ENCODE assay signal across 8 cellular contexts in the genomic region with DNA sequence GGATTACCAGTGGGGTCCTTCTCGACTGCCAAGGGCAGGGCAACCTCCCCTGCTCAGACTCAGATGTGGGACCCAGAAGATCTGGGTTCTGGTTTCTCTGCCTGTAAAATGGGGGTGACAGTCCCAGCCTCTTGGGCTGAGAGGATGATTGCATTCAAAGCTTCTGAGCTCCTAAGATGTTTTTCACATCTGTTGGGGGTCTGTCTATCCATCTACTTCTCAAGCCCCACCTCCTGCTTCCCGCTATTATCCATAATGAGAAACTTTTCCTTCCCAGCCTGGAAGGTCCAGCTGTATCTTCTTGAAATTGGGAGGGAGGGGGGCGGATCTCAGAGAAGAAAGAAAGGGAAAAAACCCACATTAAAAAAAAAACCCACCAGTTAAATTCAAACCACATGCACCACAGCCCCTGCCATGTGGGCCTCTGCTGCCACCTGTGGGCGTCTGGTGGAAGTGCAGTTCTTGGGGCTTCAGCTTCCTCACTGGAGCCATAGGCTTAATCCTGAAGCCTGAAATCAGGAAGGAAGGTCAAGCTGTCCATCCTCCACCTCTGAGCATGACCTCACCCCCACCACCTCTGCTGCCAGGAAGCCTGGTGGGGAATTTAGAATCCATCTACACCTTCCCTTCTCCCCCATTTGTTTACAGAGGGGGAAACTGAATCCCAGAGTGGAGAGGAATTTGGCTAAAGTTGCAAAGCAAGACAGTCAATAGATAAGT. TPM values are rescaled to one million over a fixed set of nuclear protein-coding genes. Genes with fewer than 3 reads are reported as not detected.
A peak's percentile ranks its signal among the peaks of the same experiment; 100 is the strongest.
DNase-seq lines count a peak whose midpoint lies in the region; ATAC-seq and TF ChIP-seq lines count a peak whose summit lies in the region.

No MANE protein-coding gene starts in this region.

- H3K27ac Mint-ChIP-seq in activated T-helper 17 cell treated with anti-CD3 and anti-CD28 coated beads, Interleukin-2, amount 50 U/mL, for 72 hours: no peak overlapping the region

- no peaks in the 10 kb centered on the region for H3K9me3 Mint-ChIP-seq in activated T-helper 17 cell treated with anti-CD3 and anti-CD28 coated beads, Interleukin-2, amount 50 U/mL, for 72 hours

- H3K4me1 Mint-ChIP-seq in activated T-helper 17 cell treated with anti-CD3 and anti-CD28 coated beads, Interleukin-2, amount 50 U/mL, for 72 hours: no peaks in the 10 kb centered on the region

- POLR2A ChIA-PET in RWPE1 (lab: Yijun Ruan, JAX; ENCODE audit: low non-redundant PET): no interaction called here

- CTCF ChIA-PET in RWPE1 (lab: Yijun Ruan, JAX): interaction anchor here (0.6 to 5.3 kb wide), 33 partner anchors 8 to 1072 kb away, joined by 3 to 79 read pairs (median 4); no protein-coding TSS in a partner anchor

- peak; percentile 54 for DNase-seq in DMS153 treated with DMSO at 0.1 percent for 48 hours (lab: John Stamatoyannopoulos, UW; ENCODE audit: unreplicated experiment)
- peak; percentile 62 for DNase-seq in LoVo (ENCODE audit: low spot score)
- peak; percentile 85 for DNase-seq in RWPE1 (ENCODE audit: low spot score)
- DNase-seq in fibroblast of the conjunctiva (ENCODE audit: low read depth): peak; percentile 67
- peak; percentile 58 for DNase-seq in occipital lobe (lab: John Stamatoyannopoulos, UW)
- peak in 46 of 49 donors; percentile 22 to 88 (median 72) for DNase-seq in substantia nigra (lab: John Stamatoyannopoulos, UW)

- no peak overlapping the region for H3K4me3 Mint-ChIP-seq in activated T-helper 17 cell treated with anti-CD3 and anti-CD28 coated beads, Interleukin-2, amount 50 U/mL, for 72 hours

- peak; percentile 98 for TF ChIP-seq CTCF in RWPE1 (conservative IDR thresholded peaks at IDR 0.05; ENCODE audit: low read depth)

- ATAC-seq in activated T-helper 17 cell treated with anti-CD3 and anti-CD28 coated beads, Interleukin-2, amount 50 U/mL, for 72 hours (replicated peaks): peak; percentile 70
- ATAC-seq in GM18867 (IDR thresholded peaks at IDR 0.05; ENCODE audit: unreplicated experiment): no peak

- peak overlapping the region; percentile 73 for H3K27ac ChIP-seq in RWPE1
- H3K27ac ChIP-seq in substantia nigra (ENCODE audit: low read depth, low read length, poor library complexity, severe bottlenecking): no peak overlapping the region

- no peaks in the 10 kb centered on the region for H3K27me3 Mint-ChIP-seq in activated T-helper 17 cell treated with anti-CD3 and anti-CD28 coated beads, Interleukin-2, amount 50 U/mL, for 72 hours

- H3K36me3 Mint-ChIP-seq in activated T-helper 17 cell treated with anti-CD3 and anti-CD28 coated beads, Interleukin-2, amount 50 U/mL, for 72 hours (ENCODE audit: low read depth): no peaks in the 10 kb centered on the region

RNA-seq across cellular contexts. Expression of gene ARHGEF17, which starts 27.3 kb away (rescaled TPM):
- total RNA-seq in activated T-helper 17 cell treated with anti-CD3 and anti-CD28 coated beads, Interleukin-2, amount 50 U/mL, for 72 hours: under 1 TPM; 0.06 to 0.42 TPM
- total RNA-seq in occipital lobe: 19.2 TPM

RNA-seq across cellular contexts. Expression of gene RELT, which starts 40.8 kb away (rescaled TPM):
- total RNA-seq in activated T-helper 17 cell treated with anti-CD3 and anti-CD28 coated beads, Interleukin-2, amount 50 U/mL, for 72 hours: 10 to 100 TPM; 31.2 to 39.9 TPM
- total RNA-seq in occipital lobe: 1.6 TPM

Comparison
In these comparisons a context has a peak if more than half of its experiments do, and no peak if none do; other contexts are left out.
1. RNA of gene ARHGEF17, which starts 27.3 kb away (total RNA-seq): 19.2 TPM in occipital lobe (single experiment); 0.06 to 0.42 TPM in activated T-helper 17 cell treated with anti-CD3 and anti-CD28 coated beads, Interleukin-2, amount 50 U/mL, for 72 hours; every median in the first group is over 10 times any median in the second.
2. RNA of gene RELT, which starts 40.8 kb away (total RNA-seq): 31.2 to 39.9 TPM in activated T-helper 17 cell treated with anti-CD3 and anti-CD28 coated beads, Interleukin-2, amount 50 U/mL, for 72 hours; 1.6 TPM in occipital lobe (single experiment); every median in the first group is over 10 times any median in the second.
3. Peak in every context shown above with its lines, with median percentiles within 50 percentile points of each other: DNase-seq.